Comparison of ENCODE assay signal across 11 cellular contexts in the genomic region with DNA sequence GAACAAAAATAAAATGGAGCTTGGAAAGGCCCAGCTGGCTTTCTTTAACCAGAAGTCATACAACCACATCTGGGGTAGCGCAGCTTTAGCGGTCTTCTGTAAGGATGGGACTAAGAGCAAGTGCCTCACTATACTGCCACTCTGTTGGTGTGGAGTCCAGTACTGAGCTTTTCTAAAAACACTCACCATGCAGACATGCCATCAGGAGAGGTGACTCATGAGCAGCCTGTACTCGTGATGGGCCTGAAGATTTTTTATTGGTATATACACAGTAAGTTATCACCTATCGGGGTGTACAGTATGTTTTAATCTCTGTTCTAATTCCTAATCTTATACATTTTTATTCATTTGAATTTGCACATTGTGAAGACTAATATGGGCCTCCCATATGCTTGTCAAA. TPM values are rescaled to one million over a fixed set of nuclear protein-coding genes. Genes with fewer than 3 reads are reported as not detected.
DNase-seq lines count a peak whose midpoint lies in the region; ATAC-seq and TF ChIP-seq lines count a peak whose summit lies in the region.
"Had no signal": no experiment of that assay in that cellular context is flagged by ENCODE, and none has a peak within 500 bp of the region (broad histone marks: within the 10 kb centered on the region; RNA-seq: fewer than 3 reads in every experiment).

No MANE protein-coding gene starts in this region.

- no peak overlapping the region for H3K27ac ChIP-seq in aorta (ENCODE audit: low read depth in 1 of 2, low read length in 2 of 2)

- H3K4me3 ChIP-seq in fibroblast of villous mesenchyme (ENCODE audit: low read depth, low read length) (no peak overlapping the region), aorta (ENCODE audit: low read length in 2 of 2) (no peak overlapping the region)

- H3K27ac Mint-ChIP-seq in activated CD8-positive, alpha-beta T cell treated with anti-CD3 and anti-CD28 coated beads for 36 hours = no peak overlapping the region
- no peak overlapping the region for H3K27ac Mint-ChIP-seq in activated CD8-positive, alpha-beta T cell treated with anti-CD3 and anti-CD28 coated beads, Interleukin-2, amount 10 ng/mL, durations not matched to agents 7 days and 5 days
- peak overlapping the region; percentile 18 to 56 for H3K27ac Mint-ChIP-seq in T-cell
- H3K27ac Mint-ChIP-seq: activated naive CD8-positive, alpha-beta T cell treated with anti-CD3 and anti-CD28 coated beads, Interleukin-2, amount 10 ng/mL, durations not matched to agents 7 days and 5 days had no signal

- peaks cover 4 to 9% of the 10 kb centered on the region in 2 donors for H3K4me1 ChIP-seq in aorta (ENCODE audit: control insufficient read depth in 1 of 2, insufficient read depth in 2 of 2, low read length in 2 of 2)

- H3K27me3 Mint-ChIP-seq in activated CD8-positive, alpha-beta T cell treated with anti-CD3 and anti-CD28 coated beads for 36 hours = no peaks in the 10 kb centered on the region
- no peaks in the 10 kb centered on the region for H3K27me3 Mint-ChIP-seq in activated CD8-positive, alpha-beta T cell treated with anti-CD3 and anti-CD28 coated beads, Interleukin-2, amount 10 ng/mL, durations not matched to agents 7 days and 5 days (ENCODE audit: low read depth)
- no peaks in the 10 kb centered on the region for H3K27me3 Mint-ChIP-seq in T-cell

- no peaks in the 10 kb centered on the region for H3K36me3 Mint-ChIP-seq in activated CD8-positive, alpha-beta T cell treated with anti-CD3 and anti-CD28 coated beads for 36 hours (ENCODE audit: low read depth)
- H3K36me3 Mint-ChIP-seq in activated CD8-positive, alpha-beta T cell treated with anti-CD3 and anti-CD28 coated beads, Interleukin-2, amount 10 ng/mL, durations not matched to agents 7 days and 5 days (ENCODE audit: low read depth) = peaks cover 7% of the 10 kb centered on the region
- H3K36me3 Mint-ChIP-seq in T-cell = peaks cover 7% of the 10 kb centered on the region

- POLR2A ChIA-PET in activated CD8-positive, alpha-beta T cell treated with anti-CD3 and anti-CD28 coated beads for 36 hours (lab: Charles Lee) = interaction anchor here (0.5 kb wide), 1 partner anchor 153 kb away, joined by 3 read pairs; no protein-coding TSS in a partner anchor
- POLR2A ChIA-PET in activated CD8-positive, alpha-beta T cell treated with anti-CD3 and anti-CD28 coated beads, Interleukin-2, amount 10 ng/mL, durations not matched to agents 7 days and 5 days (lab: Charles Lee) = no interaction called here
- POLR2A ChIA-PET in T-cell (lab: Charles Lee) = interaction anchor here in 1 of 2 donors (0.5 kb wide), 1 partner anchor 437 kb away, joined by 3 read pairs; no protein-coding TSS in a partner anchor

- H3K27me3 ChIP-seq in aorta (ENCODE audit: control insufficient read depth in 1 of 2, insufficient read depth in 2 of 2, low read length in 1 of 2) = no peaks in the 10 kb centered on the region

- intact Hi-C loops in activated CD8-positive, alpha-beta T cell treated with anti-CD3 and anti-CD28 coated beads for 36 hours (cut with micrococcal nuclease) = no loop called here
- intact Hi-C loops in Right ventricle myocardium inferior (cut with DNase I) = no loop called here
- intact Hi-C loops in aorta (cut with DNase I) = no loop called here

- no peak overlapping the region for H3K4me3 Mint-ChIP-seq in activated CD8-positive, alpha-beta T cell treated with anti-CD3 and anti-CD28 coated beads for 36 hours
- H3K4me3 Mint-ChIP-seq in activated CD8-positive, alpha-beta T cell treated with anti-CD3 and anti-CD28 coated beads, Interleukin-2, amount 10 ng/mL, durations not matched to agents 7 days and 5 days = no peak overlapping the region
- H3K4me3 Mint-ChIP-seq in T-cell = no peak overlapping the region
- H3K4me3 Mint-ChIP-seq: activated naive CD8-positive, alpha-beta T cell treated with anti-CD3 and anti-CD28 coated beads, Interleukin-2, amount 10 ng/mL, durations not matched to agents 7 days and 5 days had no signal

- H3K9me3 Mint-ChIP-seq in activated CD8-positive, alpha-beta T cell treated with anti-CD3 and anti-CD28 coated beads for 36 hours = no peaks in the 10 kb centered on the region
- H3K9me3 Mint-ChIP-seq in activated CD8-positive, alpha-beta T cell treated with anti-CD3 and anti-CD28 coated beads, Interleukin-2, amount 10 ng/mL, durations not matched to agents 7 days and 5 days (ENCODE audit: insufficient read depth) = no peaks in the 10 kb centered on the region
- no peaks in the 10 kb centered on the region for H3K9me3 Mint-ChIP-seq in T-cell
- H3K9me3 Mint-ChIP-seq: activated naive CD8-positive, alpha-beta T cell treated with anti-CD3 and anti-CD28 coated beads, Interleukin-2, amount 10 ng/mL, durations not matched to agents 7 days and 5 days had no signal

- 74 to 75% methylated on average over 4 of the region's 4 CpGs for WGBS in aorta, 2 donors

- H3K36me3 ChIP-seq in aorta (ENCODE audit: control insufficient read depth in 1 of 2, insufficient read depth in 2 of 2, low read length in 1 of 2) = no peaks in the 10 kb centered on the region

- H3K9me3 ChIP-seq in aorta (ENCODE audit: control insufficient read depth, low read length) = no peaks in the 10 kb centered on the region

- peaks cover 47% of the 10 kb centered on the region for H3K4me1 Mint-ChIP-seq in activated CD8-positive, alpha-beta T cell treated with anti-CD3 and anti-CD28 coated beads for 36 hours (ENCODE audit: low read depth)
- H3K4me1 Mint-ChIP-seq in activated CD8-positive, alpha-beta T cell treated with anti-CD3 and anti-CD28 coated beads, Interleukin-2, amount 10 ng/mL, durations not matched to agents 7 days and 5 days (ENCODE audit: low read depth) = peaks cover 24% of the 10 kb centered on the region
- H3K4me1 Mint-ChIP-seq in T-cell = peaks cover 41 to 74% (median 67%) of the 10 kb centered on the region in 3 donors

- ATAC-seq in activated CD8-positive, alpha-beta T cell treated with anti-CD3 and anti-CD28 coated beads for 36 hours = peak; percentile 17
- ATAC-seq in activated CD8-positive, alpha-beta T cell treated with anti-CD3 and anti-CD28 coated beads, Interleukin-2, amount 10 ng/mL, durations not matched to agents 7 days and 5 days = no peak
- ATAC-seq in T-cell (replicated peaks in 1 of 4) = peak in 2 of 4 experiments; percentile 33 to 35
- no peak for ATAC-seq in Right ventricle myocardium inferior
- ATAC-seq in aorta (ENCODE audit: low FRiP score) = no peak

- no peak for TF ChIP-seq CTCF in activated CD8-positive, alpha-beta T cell treated with anti-CD3 and anti-CD28 coated beads for 36 hours (IDR thresholded peaks at IDR 0.05)
- TF ChIP-seq CTCF in fibroblast of villous mesenchyme (IDR thresholded peaks at IDR 0.05; ENCODE audit: insufficient read depth, low read depth, low read length) = no peak

- no peak for DNase-seq in activated CD8-positive, alpha-beta T cell treated with anti-CD3 and anti-CD28 coated beads for 36 hours
- DNase-seq in activated CD8-positive, alpha-beta T cell treated with anti-CD3 and anti-CD28 coated beads, Interleukin-2, amount 10 ng/mL, durations not matched to agents 7 days and 5 days = no peak
- DNase-seq in T-cell (no peak), fibroblast of villous mesenchyme (ENCODE audit: low read depth) (peak; percentile 63), stromal cell of bone marrow (ENCODE audit: low read depth) (peak; percentile 48), Right ventricle myocardium inferior (ENCODE audit: missing footprints) (no peak), aorta (no peak)
- no peak for DNase-seq in activated naive CD4-positive, alpha-beta T cell treated with anti-CD3 and anti-CD28 coated beads, Interleukin-2, amount 50 U/mL, for 16 hours
- DNase-seq: activated CD4-positive, alpha-beta T cell treated with anti-CD3 and anti-CD28 coated beads, Interleukin-2, amount 50 U/mL, for 4 hours; activated naive CD8-positive, alpha-beta T cell treated with anti-CD3 and anti-CD28 coated beads, Interleukin-2, amount 10 ng/mL, durations not matched to agents 7 days and 5 days; NCI-H510A had no signal

- CTCF ChIA-PET in activated CD8-positive, alpha-beta T cell treated with anti-CD3 and anti-CD28 coated beads for 36 hours (lab: Charles Lee) = no interaction called here
- CTCF ChIA-PET in activated CD8-positive, alpha-beta T cell treated with anti-CD3 and anti-CD28 coated beads, Interleukin-2, amount 10 ng/mL, durations not matched to agents 7 days and 5 days (lab: Charles Lee) = interaction anchor here (1.0 kb wide), 1 partner anchor 11 kb away, joined by 4 read pairs; no protein-coding TSS in a partner anchor
- CTCF ChIA-PET in T-cell (lab: Charles Lee) = interaction anchor here in 1 of 2 donors (0.5 kb wide), 1 partner anchor 1078 kb away, joined by 3 read pairs; no protein-coding TSS in a partner anchor

RNA-seq across cellular contexts. Expression of gene PPP3CA, which starts 9.6 kb away (rescaled TPM):
- 10 to 100 TPM; 11.8 to 12.7 TPM for total RNA-seq in activated CD8-positive, alpha-beta T cell treated with anti-CD3 and anti-CD28 coated beads for 36 hours
- total RNA-seq in activated CD8-positive, alpha-beta T cell treated with anti-CD3 and anti-CD28 coated beads, Interleukin-2, amount 10 ng/mL, durations not matched to agents 7 days and 5 days = 10 to 100 TPM; 28.6 to 29.0 TPM
- total RNA-seq in T-cell = 10 to 100 TPM; 28.2 to 35.7 (median 33.5) TPM
- total RNA-seq in fibroblast of villous mesenchyme = 47.9 and 54.8 TPM in 2 replicates
- 23.3 TPM for total RNA-seq in Right ventricle myocardium inferior
- 10 to 100 TPM; 37.3 to 56.4 TPM for total RNA-seq in aorta
- polyA plus RNA-seq in aorta = 10 to 100 TPM in 1 of 2 donors, 1 to 10 TPM in 1; 6.8 to 12.1 TPM

Comparison
In these comparisons a context has a peak if more than half of its experiments do, and no peak if none do; other contexts are left out.
1. DNase-seq: peak in fibroblast of villous mesenchyme (single experiment) and stromal cell of bone marrow (single experiment); none in activated CD8-positive, alpha-beta T cell treated with anti-CD3 and anti-CD28 coated beads for 36 hours (single experiment), activated CD8-positive, alpha-beta T cell treated with anti-CD3 and anti-CD28 coated beads, Interleukin-2, amount 10 ng/mL, durations not matched to agents 7 days and 5 days (single experiment), T-cell (0 of 34), Right ventricle myocardium inferior (single experiment), activated naive CD4-positive, alpha-beta T cell treated with anti-CD3 and anti-CD28 coated beads, Interleukin-2, amount 50 U/mL, for 16 hours (single experiment) and aorta (0 of 2).
2. H3K27ac Mint-ChIP-seq: peak in T-cell (2 of 2); none in activated CD8-positive, alpha-beta T cell treated with anti-CD3 and anti-CD28 coated beads for 36 hours (single experiment) and activated CD8-positive, alpha-beta T cell treated with anti-CD3 and anti-CD28 coated beads, Interleukin-2, amount 10 ng/mL, durations not matched to agents 7 days and 5 days (single experiment).